In the genomic region with DNA sequence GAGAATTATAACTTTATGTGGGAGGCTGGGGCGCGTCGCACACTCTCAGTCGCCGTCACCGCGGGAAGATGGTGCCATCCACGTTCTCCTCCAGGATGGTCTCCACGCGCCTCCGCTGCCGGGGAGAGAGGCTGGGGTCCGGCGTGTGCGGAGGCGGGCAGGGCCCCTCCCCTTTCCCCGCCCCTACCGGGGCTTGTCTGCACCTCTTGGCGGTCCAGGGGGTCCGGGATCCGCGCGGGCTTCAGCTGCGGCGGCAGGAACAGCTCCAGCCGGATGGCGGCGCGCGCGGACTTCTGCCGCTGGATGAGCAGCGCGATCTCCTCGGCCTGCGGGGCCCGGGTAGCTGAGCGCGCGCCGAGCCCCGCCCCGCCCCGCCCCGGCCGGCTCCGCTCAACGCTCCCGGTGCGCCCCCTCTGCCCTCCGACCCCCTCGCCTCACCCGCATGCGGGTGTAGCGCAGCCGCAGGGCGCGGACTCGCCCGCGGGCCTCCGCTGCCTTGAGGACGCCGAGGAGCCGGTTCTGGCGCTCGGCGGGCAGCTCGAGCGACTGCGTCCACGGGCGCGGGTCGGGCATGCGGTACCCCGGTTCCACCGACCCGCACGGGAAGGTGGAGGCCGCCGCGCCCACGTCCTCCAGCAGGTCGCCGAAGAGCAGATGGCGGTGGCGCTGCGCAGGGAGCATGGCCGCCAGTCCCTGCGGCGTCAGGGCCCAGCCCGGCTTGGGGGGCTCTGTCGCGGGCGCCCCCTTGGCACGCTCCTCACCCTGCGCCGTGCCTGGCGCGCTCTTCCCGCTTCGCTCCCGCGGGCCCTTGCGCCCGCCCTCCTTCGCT, we compare ENCODE assay signal across 8 cellular contexts. TPM values are rescaled to one million over a fixed set of nuclear protein-coding genes. Genes with fewer than 3 reads are reported as not detected.
DNase-seq lines count a peak whose midpoint lies in the region; ATAC-seq and TF ChIP-seq lines count a peak whose summit lies in the region.

No MANE protein-coding gene starts in this region.

- no peaks in the 10 kb centered on the region for H3K9me3 Mint-ChIP-seq in T-helper 1 cell treated with Interleukin-12 subunit alpha and Interleukin-12 subunit beta and Interleukin-4 antibody, amounts not matched to agents 30 μg/mL and 1 μg/mL, for 36 hours

- DNase-seq in ELR (ENCODE audit: low read depth) (peak; percentile 85), NCI-H1092 treated with DMSO at 0.1 percent for 48 hours (lab: John Stamatoyannopoulos, UW) (peak; percentile 68), astrocyte of the cerebellum (ENCODE audit: low read depth) (no peak), hepatic stellate cell (ENCODE audit: low spot score) (peak; percentile 73), sciatic nerve (ENCODE audit: low spot score) (peak; percentile 82)

- peaks cover 39% of the 10 kb centered on the region for H3K27me3 Mint-ChIP-seq in T-helper 1 cell treated with Interleukin-12 subunit alpha and Interleukin-12 subunit beta and Interleukin-4 antibody, amounts not matched to agents 30 μg/mL and 1 μg/mL, for 36 hours (ENCODE audit: low read depth)

- peaks cover 13% of the 10 kb centered on the region for H3K4me1 Mint-ChIP-seq in T-helper 1 cell treated with Interleukin-12 subunit alpha and Interleukin-12 subunit beta and Interleukin-4 antibody, amounts not matched to agents 30 μg/mL and 1 μg/mL, for 36 hours (ENCODE audit: low read depth)

- intact Hi-C loops in sciatic nerve (cut with DNase I): no loop called here

- peak overlapping the region; percentile 38 for H3K4me3 ChIP-seq in astrocyte of the cerebellum (ENCODE audit: low read depth, low read length)

- in situ Hi-C loops in astrocyte of the cerebellum (cut with HindIII; ENCODE audit: low sequenced_read_pairs): no loop called here

- ATAC-seq in sciatic nerve (peak; percentile 46), HG02938 (IDR thresholded peaks at IDR 0.05; ENCODE audit: unreplicated experiment) (no peak), HG03045 (IDR thresholded peaks at IDR 0.05; ENCODE audit: unreplicated experiment) (no peak)

- H3K36me3 Mint-ChIP-seq in T-helper 1 cell treated with Interleukin-12 subunit alpha and Interleukin-12 subunit beta and Interleukin-4 antibody, amounts not matched to agents 30 μg/mL and 1 μg/mL, for 36 hours (ENCODE audit: low read depth): peaks cover 2% of the 10 kb centered on the region

- H3K27ac Mint-ChIP-seq in T-helper 1 cell treated with Interleukin-12 subunit alpha and Interleukin-12 subunit beta and Interleukin-4 antibody, amounts not matched to agents 30 μg/mL and 1 μg/mL, for 36 hours: no peak overlapping the region

- TF ChIP-seq CTCF in astrocyte of the cerebellum (IDR thresholded peaks at IDR 0.05; ENCODE audit: low read depth, low read length, missing control alignments): peak; percentile 55

- H3K4me3 Mint-ChIP-seq in T-helper 1 cell treated with Interleukin-12 subunit alpha and Interleukin-12 subunit beta and Interleukin-4 antibody, amounts not matched to agents 30 μg/mL and 1 μg/mL, for 36 hours: peak overlapping the region; percentile 71

RNA-seq across cellular contexts. Expression of a gene that starts 0.6 kb away (rescaled TPM):
- not detected for total RNA-seq in sciatic nerve

RNA-seq across cellular contexts. Expression of a gene that starts 3.7 kb away (rescaled TPM):
- total RNA-seq in sciatic nerve: 1.0 TPM

RNA-seq across cellular contexts. Expression of a gene that starts 4.3 kb away (rescaled TPM):
- 10.8 TPM for total RNA-seq in sciatic nerve

RNA-seq across cellular contexts. Expression of a gene that starts 20.6 kb away (rescaled TPM):
- total RNA-seq in sciatic nerve: 81.2 TPM

RNA-seq across cellular contexts. Expression of a gene that starts 23.8 kb away (rescaled TPM):
- total RNA-seq in sciatic nerve: not detected
